8 cellular contexts compared by ENCODE assay signal in genomic region chr2:26561918-26562810, GRCh38.
A peak's percentile ranks its signal among the peaks of the same experiment; 100 is the strongest.
DNase-seq lines count a peak whose midpoint lies in the region; ATAC-seq and TF ChIP-seq lines count a peak whose summit lies in the region.

No MANE protein-coding gene starts in this region.

- peak overlapping the region in 1 of 4 donors; percentile 51 for H3K4me3 ChIP-seq in adrenal gland
- peak overlapping the region; percentile 40; the same call in 1 of the 2 replicates for H3K4me3 ChIP-seq in iPS-20b (ENCODE audit: low read length)
- H3K4me3 ChIP-seq in WERI-Rb-1 (ENCODE audit: low read depth, low read length) = no peak overlapping the region

- TF ChIP-seq POLR2A in adrenal gland (IDR thresholded peaks at IDR 0.05) = no peak

- H3K27ac ChIP-seq in adrenal gland (no peak overlapping the region), iPS-20b (ENCODE audit: low read length) (no peak overlapping the region), WERI-Rb-1 (no peak overlapping the region)

- H3K9ac ChIP-seq in iPS-20b (ENCODE audit: low read depth, low read length) = no peak overlapping the region

- H3K36me3 ChIP-seq in adrenal gland (replicated peaks in 1 of 2) = no peaks in the 10 kb centered on the region
- H3K36me3 ChIP-seq in iPS-20b (ENCODE audit: insufficient read depth, low read depth, low read length) = no peaks in the 10 kb centered on the region
- no peaks in the 10 kb centered on the region for H3K36me3 ChIP-seq in WERI-Rb-1

- intact Hi-C loops in adrenal gland (cut with DNase I) = no loop called here

- H3K27me3 ChIP-seq in adrenal gland = peaks cover 33% of the 10 kb centered on the region
- peaks cover 63% of the 10 kb centered on the region for H3K27me3 ChIP-seq in iPS-20b (ENCODE audit: insufficient read depth, low read length)
- H3K27me3 ChIP-seq in WERI-Rb-1 (ENCODE audit: insufficient read depth, low read depth, severe bottlenecking) = no peaks in the 10 kb centered on the region

- peak in 3 of 6 experiments; percentile 11 to 33 (median 27) for TF ChIP-seq CTCF in adrenal gland (IDR thresholded peaks at IDR 0.05)
- TF ChIP-seq CTCF in WERI-Rb-1 (IDR thresholded peaks at IDR 0.05; ENCODE audit: low read depth, low read length) = no peak

- DNase-seq in NCI-H1436 (lab: John Stamatoyannopoulos, UW) (peak; percentile 62), NCI-H1436 treated with DMSO at 0.1 percent for 48 hours (lab: John Stamatoyannopoulos, UW) (no peak), NCI-H510A treated with DMSO at 0.1 percent for 48 hours (lab: John Stamatoyannopoulos, UW) (peak; percentile 74), adrenal gland (peak in 6 of 7 donors; percentile 33 to 57 (median 44)), WERI-Rb-1 (no peak)
- DNase-seq in stimulated activated CD4-positive, alpha-beta T cell treated with anti-CD3 and anti-CD28 coated beads, Interleukin-4, amount 100 ng/mL, for 24 hours = peak; percentile 12

- ATAC-seq in HG03378 (IDR thresholded peaks at IDR 0.05; ENCODE audit: unreplicated experiment) = no peak

- peaks cover 0 to 8% of the 10 kb centered on the region in 2 donors for H3K4me1 ChIP-seq in adrenal gland (replicated peaks in 1 of 2)
- peaks cover 4% of the 10 kb centered on the region; the same call in 1 of the 2 replicates for H3K4me1 ChIP-seq in iPS-20b (ENCODE audit: insufficient read depth, low read length)

- H3K9me3 ChIP-seq in adrenal gland (replicated peaks in 1 of 3) (no peaks in the 10 kb centered on the region), iPS-20b (ENCODE audit: insufficient read depth, low read depth, low read length) (no peaks in the 10 kb centered on the region), WERI-Rb-1 (ENCODE audit: severe bottlenecking) (no peaks in the 10 kb centered on the region)

- WGBS in adrenal gland, 4 donors = 19 to 58% (median 33%) methylated on average over 18 to 68 of the region's 69 CpGs

Comparison
In these comparisons a context has a peak if more than half of its experiments do, and no peak if none do; other contexts are left out.
1. DNase-seq: peak in NCI-H1436 (single experiment), NCI-H510A treated with DMSO at 0.1 percent for 48 hours (single experiment), adrenal gland (6 of 7) and stimulated activated CD4-positive, alpha-beta T cell treated with anti-CD3 and anti-CD28 coated beads, Interleukin-4, amount 100 ng/mL, for 24 hours (single experiment); none in NCI-H1436 treated with DMSO at 0.1 percent for 48 hours (single experiment) and WERI-Rb-1 (single experiment).